Comparison of ENCODE assay signal across 8 cellular contexts in the genomic region with DNA sequence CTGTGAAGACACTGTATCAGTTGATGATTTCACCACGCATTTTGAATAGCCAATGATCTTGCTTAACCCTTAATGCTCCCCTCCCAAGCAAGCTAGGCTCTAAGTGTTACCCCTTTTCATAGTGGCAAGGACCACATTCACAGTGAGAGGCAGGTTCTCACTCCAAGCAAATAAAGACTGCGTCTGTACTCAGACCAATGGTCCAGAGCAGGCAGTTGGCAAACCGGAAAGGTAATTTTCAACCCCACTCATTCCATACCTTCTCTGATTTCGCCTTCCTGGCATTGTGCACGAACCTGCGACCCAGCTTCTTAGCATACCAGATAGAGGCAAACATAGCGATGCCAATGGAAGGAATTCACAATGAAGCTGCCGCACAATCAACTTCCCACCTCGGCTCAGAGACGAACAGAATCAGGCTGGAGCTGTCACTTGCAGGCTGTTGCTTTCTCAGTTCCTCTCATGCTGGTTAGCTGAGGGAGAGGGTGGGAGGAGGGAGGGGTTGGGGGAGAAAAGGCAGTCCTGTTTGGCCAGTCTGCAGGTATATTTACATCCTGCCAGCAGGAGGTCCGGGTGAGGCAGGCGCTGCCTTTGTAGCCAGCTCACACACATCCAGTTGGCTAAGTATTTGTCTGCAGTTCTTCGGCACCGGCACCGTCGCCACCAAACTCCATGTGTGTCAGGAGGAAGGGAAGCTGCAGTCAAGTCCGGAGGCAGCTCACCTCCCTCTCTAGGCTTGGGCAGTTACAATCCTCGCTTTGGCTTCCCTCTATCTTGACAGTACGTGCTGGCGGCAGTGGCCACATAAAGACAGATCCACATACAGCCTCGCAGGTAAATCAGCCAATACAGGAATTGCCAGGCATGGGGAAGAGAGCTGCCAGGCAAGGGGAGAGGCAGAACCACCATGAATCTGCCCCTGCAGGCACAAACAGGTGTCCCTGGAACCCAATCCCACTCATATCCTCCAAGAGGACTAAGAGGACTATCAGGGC.
DNase-seq lines count a peak whose midpoint lies in the region; ATAC-seq and TF ChIP-seq lines count a peak whose summit lies in the region.

No MANE protein-coding gene starts in this region.

- peak overlapping the region; percentile 11 for H3K9ac ChIP-seq in ES-I3 (ENCODE audit: low read depth, low read length)
- H3K9ac ChIP-seq in HUES48 (ENCODE audit: low read depth, low read length): no peak overlapping the region

- H3K27ac ChIP-seq in HUES48 (ENCODE audit: low read depth, low read length) (peak overlapping the region; percentile 51), body of pancreas (peak overlapping the region in 3 of 4 donors; percentile 20 to 40 (median 35))

- peak overlapping the region; percentile 59 for H3K4me3 Mint-ChIP-seq in mesothelial cell of epicardium

- 0 to 2% methylated on average over 17 to 21 of the region's 21 CpGs for WGBS in body of pancreas, 2 donors

- H3K4me1 ChIP-seq in ES-I3 (ENCODE audit: insufficient read depth, low read length): peaks cover 7% of the 10 kb centered on the region
- peaks cover 15% of the 10 kb centered on the region for H3K4me1 ChIP-seq in HUES48 (ENCODE audit: control insufficient read depth, insufficient read depth, low read length)
- H3K4me1 ChIP-seq in body of pancreas: peaks cover 11% of the 10 kb centered on the region

- H3K9me3 ChIP-seq in ES-I3 (ENCODE audit: control insufficient read depth, insufficient read depth, low read length) (no peaks in the 10 kb centered on the region), HUES48 (ENCODE audit: control insufficient read depth, insufficient read depth, low read length) (no peaks in the 10 kb centered on the region), body of pancreas (no peaks in the 10 kb centered on the region)

- peak; percentile 88 for ATAC-seq in GM21447 (IDR thresholded peaks at IDR 0.05; ENCODE audit: unreplicated experiment)
- ATAC-seq in body of pancreas: peak; percentile 94
- no peak for ATAC-seq in activated naive CD4-positive, alpha-beta T cell treated with anti-CD3 and anti-CD28 coated beads, Interleukin-2, amount 50 U/mL, for 72 hours

- DNase-seq in body of pancreas: peak; percentile 68 to 86 (median 82)
- DNase-seq in mesothelial cell of epicardium (ENCODE audit: low spot score in 2 of 2, unreplicated experiment in 2 of 2): peak in 1 of 2 experiments; percentile 48
- no peak for DNase-seq in stimulated activated CD8-positive, alpha-beta memory T cell treated with anti-CD3 and anti-CD28 coated beads, Interleukin-4, amount 100 ng/mL, for 48 hours
- no peak for DNase-seq in dedifferentiated amniotic fluid mesenchymal stem cell (ENCODE audit: extremely low spot score)
- no peak for DNase-seq in activated naive CD4-positive, alpha-beta T cell treated with anti-CD3 and anti-CD28 coated beads, Interleukin-2, amount 50 U/mL, for 72 hours (ENCODE audit: low spot score in 2 of 2)

- H3K36me3 Mint-ChIP-seq in mesothelial cell of epicardium: no peaks in the 10 kb centered on the region
- no peaks in the 10 kb centered on the region for H3K36me3 Mint-ChIP-seq in activated naive CD4-positive, alpha-beta T cell treated with anti-CD3 and anti-CD28 coated beads, Interleukin-2, amount 50 U/mL, for 72 hours

- H3K4me3 ChIP-seq in HUES48 (ENCODE audit: low read depth, low read length) (peak overlapping the region; percentile 62), body of pancreas (no peak overlapping the region)

- TF ChIP-seq POLR2A in body of pancreas (IDR thresholded peaks at IDR 0.05): peak in 1 of 3 donors; percentile 18

- H3K36me3 ChIP-seq in ES-I3 (ENCODE audit: insufficient read depth, low read length) (no peaks in the 10 kb centered on the region), HUES48 (ENCODE audit: control insufficient read depth, insufficient read depth, low read length) (no peaks in the 10 kb centered on the region), body of pancreas (replicated peaks in 1 of 2; ENCODE audit: insufficient read depth in 1 of 2, low read depth in 2 of 2) (no peaks in the 10 kb centered on the region)

- H3K27ac Mint-ChIP-seq in mesothelial cell of epicardium: no peak overlapping the region
- H3K27ac Mint-ChIP-seq in activated naive CD4-positive, alpha-beta T cell treated with anti-CD3 and anti-CD28 coated beads, Interleukin-2, amount 50 U/mL, for 72 hours: no peak overlapping the region

- peak in 4 of 7 experiments; percentile 43 to 50 (median 45) for TF ChIP-seq CTCF in body of pancreas (IDR thresholded peaks at IDR 0.05)
- TF ChIP-seq CTCF in mesothelial cell of epicardium (IDR thresholded peaks at IDR 0.05; ENCODE audit: unreplicated experiment): no peak

- H3K27me3 ChIP-seq in HUES48 (ENCODE audit: control insufficient read depth, insufficient read depth, low read length): no peaks in the 10 kb centered on the region
- no peaks in the 10 kb centered on the region for H3K27me3 ChIP-seq in body of pancreas

- peaks cover 7% of the 10 kb centered on the region for H3K4me1 Mint-ChIP-seq in mesothelial cell of epicardium

- H3K27me3 Mint-ChIP-seq in mesothelial cell of epicardium (ENCODE audit: low read depth): peaks cover 38% of the 10 kb centered on the region

- intact Hi-C loops in body of pancreas (cut with DNase I): no loop called here

- H3K9me3 Mint-ChIP-seq in mesothelial cell of epicardium: no peaks in the 10 kb centered on the region
- peaks cover 5 to 10% of the 10 kb centered on the region in 2 donors for H3K9me3 Mint-ChIP-seq in activated naive CD4-positive, alpha-beta T cell treated with anti-CD3 and anti-CD28 coated beads, Interleukin-2, amount 50 U/mL, for 72 hours

Comparison
In these comparisons a context has a peak if more than half of its experiments do, and no peak if none do; other contexts are left out.
1. ATAC-seq: peak in GM21447 (single experiment) and body of pancreas (single experiment); none in activated naive CD4-positive, alpha-beta T cell treated with anti-CD3 and anti-CD28 coated beads, Interleukin-2, amount 50 U/mL, for 72 hours (0 of 2).
2. DNase-seq: peak in body of pancreas (4 of 4); none in stimulated activated CD8-positive, alpha-beta memory T cell treated with anti-CD3 and anti-CD28 coated beads, Interleukin-4, amount 100 ng/mL, for 48 hours (single experiment), dedifferentiated amniotic fluid mesenchymal stem cell (single experiment) and activated naive CD4-positive, alpha-beta T cell treated with anti-CD3 and anti-CD28 coated beads, Interleukin-2, amount 50 U/mL, for 72 hours (0 of 2).